Comparison of ENCODE assay signal across 22 cellular contexts in the genomic region with DNA sequence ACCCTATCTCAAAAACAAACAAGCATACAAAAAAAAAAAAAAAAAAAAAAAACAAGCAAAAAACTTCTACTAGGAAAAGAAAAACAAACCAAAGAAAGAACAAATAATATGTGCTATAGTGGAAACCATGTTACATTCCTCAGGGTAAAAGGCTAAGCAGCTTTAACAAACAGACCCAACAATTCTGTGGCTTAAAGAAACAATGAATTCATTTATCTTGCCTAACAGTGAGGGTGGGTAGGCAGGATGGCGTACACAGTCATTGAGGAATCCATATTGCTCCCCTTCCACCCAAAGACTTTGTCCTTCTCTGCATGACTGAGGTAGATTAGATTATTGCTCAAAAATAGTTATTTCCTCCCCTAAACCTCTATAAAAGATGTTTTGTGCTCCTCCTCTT.
"Had no signal": no experiment of that assay in that cellular context is flagged by ENCODE, and none has a peak within 500 bp of the region (broad histone marks: within the 10 kb centered on the region; RNA-seq: fewer than 3 reads in every experiment).

No MANE protein-coding gene starts in this region.

- H3K27ac Mint-ChIP-seq: T-cell had no signal

- H3K27me3 Mint-ChIP-seq: T-cell had no signal

- H3K4me2 ChIP-seq: SK-N-SH had no signal

- H3K36me3 Mint-ChIP-seq: T-cell had no signal

- H3K4me1 ChIP-seq: SJSA1 had no signal

- ATAC-seq: T-cell had no signal

- H3K4me3 Mint-ChIP-seq: T-cell had no signal

- H3K4me1 Mint-ChIP-seq: T-cell had no signal

- DNase-seq: KBM-7, MG63, NCI-H1092, NCI-H1105 treated with DMSO at 0.1 percent for 48 hours, NCI-H1417 treated with DMSO at 0.1 percent for 48 hours, NCI-H187, NCI-H2029, NCI-H2081 treated with DMSO at 0.1 percent for 48 hours, NCI-H2171, NCI-H226, NCI-H446, NCI-H510A, NCI-H524 treated with DMSO at 0.1 percent for 48 hours, NCI-H69, NCI-H774, Right ventricle myocardium superior, RPMI8226, SIG-M5, SK-N-SH, SW 1271, T-cell had no signal

- H3K27ac ChIP-seq: SJSA1 had no signal

- H3K9me2 ChIP-seq: SK-N-SH had no signal

- H3K4me3 ChIP-seq: MG63, SJSA1 had no signal

- H3K27me3 ChIP-seq: MG63, SJSA1 had no signal

- H3K36me3 ChIP-seq: MG63, SJSA1 had no signal
